In genomic region chr10:60496181-60496580, GRCh38 we compare ENCODE assay signal across 23 cellular contexts.
"Had no signal": no experiment of that assay in that cellular context is flagged by ENCODE, and none has a peak within 500 bp of the region (broad histone marks: within the 10 kb centered on the region; RNA-seq: fewer than 3 reads in every experiment).

No MANE protein-coding gene starts in this region.

- H3K4me3 ChIP-seq: breast epithelium, SK-N-MC had no signal

- H3K27me3 ChIP-seq: breast epithelium had no signal

- H3K4me1 ChIP-seq: breast epithelium had no signal

- DNase-seq: activated CD4-positive, alpha-beta T cell treated with anti-CD3 and anti-CD28 coated beads for 4 hours; activated CD8-positive, alpha-beta memory T cell treated with anti-CD3 and anti-CD28 coated beads, Interleukin-2, amount 50 U/mL, for 4 hours; activated CD8-positive, alpha-beta T cell treated with anti-CD3 and anti-CD28 coated beads for 36 hours; activated gamma-delta T cell treated with Interleukin-2 at 50 U/mL for 16 hours; activated naive CD4-positive, alpha-beta T cell treated with anti-CD3 and anti-CD28 coated beads, Interleukin-2, amount 10 ng/mL, durations not matched to agents 7 days and 5 days; activated naive CD8-positive, alpha-beta T cell treated with anti-CD3 and anti-CD28 coated beads for 36 hours; activated T-cell treated with anti-CD3 and anti-CD28 coated beads, Interleukin-2, amount 50 U/mL, for 72 hours; anterior cingulate cortex; MV-4-11; NCI-H1092 treated with DMSO at 0.1 percent for 48 hours; NCI-H1417 treated with DMSO at 0.1 percent for 48 hours; NCI-H1694; NCI-H2029; NCI-H2107; NCI-H510A treated with DMSO at 0.1 percent for 48 hours; NCI-H69; PC-3; T-cell; T-helper 2 cell had no signal

- H3K9ac ChIP-seq: KMS-11 had no signal

- H3K9me3 ChIP-seq: breast epithelium had no signal

- ATAC-seq: activated CD4-positive, CD25-positive, alpha-beta regulatory T cell treated with anti-CD3 and anti-CD28 coated beads, Interleukin-2, amount 50 U/mL, for 24 hours; activated CD8-positive, alpha-beta T cell treated with anti-CD3 and anti-CD28 coated beads for 36 hours; activated T-cell treated with anti-CD3 and anti-CD28 coated beads, Interleukin-2, amount 50 U/mL, for 72 hours; T-cell had no signal

- H3K36me3 ChIP-seq: breast epithelium had no signal

- H3K4me2 ChIP-seq: KMS-11 had no signal

- H3K27ac ChIP-seq: breast epithelium, KMS-11, SK-N-MC had no signal
